In genomic region chr1:202012544-202013478, GRCh38 we compare ENCODE assay signal across 18 cellular contexts. TPM values are rescaled to one million over a fixed set of nuclear protein-coding genes. Genes with fewer than 3 reads are reported as not detected.
DNase-seq lines count a peak whose midpoint lies in the region; ATAC-seq and TF ChIP-seq lines count a peak whose summit lies in the region.
"Had no signal": no experiment of that assay in that cellular context is flagged by ENCODE, and none has a peak within 500 bp of the region (broad histone marks: within the 10 kb centered on the region; RNA-seq: fewer than 3 reads in every experiment).

No MANE protein-coding gene starts in this region.

- H3K36me3 ChIP-seq in hepatocyte (replicated peaks; ENCODE audit: insufficient read depth, low read depth) (no peaks in the 10 kb centered on the region), muscle layer of duodenum (ENCODE audit: control insufficient read depth in 1 of 2, insufficient read depth in 2 of 2, low read length in 2 of 2) (peaks cover 3 to 16% of the 10 kb centered on the region in 2 donors), urinary bladder (ENCODE audit: insufficient read depth) (peaks cover 2% of the 10 kb centered on the region), neural progenitor cell (no peaks in the 10 kb centered on the region)

- H3K4me1 Mint-ChIP-seq in neural progenitor cell = peaks cover 24% of the 10 kb centered on the region

- no peak overlapping the region for H3K9ac ChIP-seq in neural progenitor cell

- peak overlapping the region; percentile 29 for H3K4me3 ChIP-seq in hepatocyte
- H3K4me3 ChIP-seq in muscle layer of duodenum (ENCODE audit: low read depth in 1 of 2, low read length in 2 of 2) = peak overlapping the region in 1 of 2 donors; percentile 72
- peak overlapping the region; percentile 21 for H3K4me3 ChIP-seq in urinary bladder (ENCODE audit: low read depth, low read length)
- H3K4me3 ChIP-seq in neural progenitor cell = no peak overlapping the region

- peaks cover 18% of the 10 kb centered on the region for H3F3A ChIP-seq in neural progenitor cell (ENCODE audit: low read depth)

- no peak for TF ChIP-seq CTCF in hepatocyte (IDR thresholded peaks at IDR 0.05; ENCODE audit: poor library complexity)
- TF ChIP-seq CTCF in neural progenitor cell (IDR thresholded peaks at IDR 0.05) = no peak

- H3K9me2 ChIP-seq in hepatocyte (replicated peaks; ENCODE audit: insufficient read depth) = no peaks in the 10 kb centered on the region

- no peak for ATAC-seq in HG02763 (IDR thresholded peaks at IDR 0.05; ENCODE audit: unreplicated experiment)

- H3K9me3 ChIP-seq in hepatocyte (ENCODE audit: low read depth) (no peaks in the 10 kb centered on the region), muscle layer of duodenum (ENCODE audit: control insufficient read depth in 1 of 2, low read length in 2 of 2) (no peaks in the 10 kb centered on the region), neural progenitor cell (ENCODE audit: low read depth) (no peaks in the 10 kb centered on the region)

- no peaks in the 10 kb centered on the region for H3K27me3 ChIP-seq in hepatocyte
- no peaks in the 10 kb centered on the region for H3K27me3 ChIP-seq in muscle layer of duodenum (ENCODE audit: low read depth, low read length)
- H3K27me3 ChIP-seq in neural progenitor cell = peaks cover 3% of the 10 kb centered on the region

- H3K4me1 ChIP-seq in hepatocyte (ENCODE audit: insufficient read depth) (peaks cover 47% of the 10 kb centered on the region), muscle layer of duodenum (ENCODE audit: control insufficient read depth in 1 of 2, insufficient read depth in 2 of 2, low read length in 2 of 2) (no peaks in the 10 kb centered on the region), urinary bladder (ENCODE audit: insufficient read depth) (no peaks in the 10 kb centered on the region), neural progenitor cell (peaks cover 10% of the 10 kb centered on the region)

- H2AFZ ChIP-seq in hepatocyte (no peak overlapping the region), neural progenitor cell (replicated peaks) (no peak overlapping the region)

- DNase-seq in DMS53 (lab: John Stamatoyannopoulos, UW) (peak; percentile 72), DMS53 treated with DMSO at 0.1 percent for 48 hours (lab: John Stamatoyannopoulos, UW; ENCODE audit: unreplicated experiment) (no peak), hepatocyte (ENCODE audit: low spot score) (no peak), hippocampal formation (lab: John Stamatoyannopoulos, UW) (no peak), neural progenitor cell (ENCODE audit: low spot score) (no peak)
- DNase-seq: activated CD4-positive, alpha-beta T cell treated with anti-CD3 and anti-CD28 coated beads, Interleukin-2, amount 50 U/mL, for 4 hours; DND-41; glutamatergic neuron; immature natural killer cell; Karpas-422; NCI-H1105 treated with DMSO at 0.1 percent for 48 hours; NCI-H2171 treated with DMSO at 0.1 percent for 48 hours; stimulated activated CD4-positive, alpha-beta T cell treated with anti-CD3 and anti-CD28 coated beads, Interleukin-2, amount 100 ng/mL, for 48 hours had no signal

- H3K4me2 ChIP-seq in hepatocyte = peak overlapping the region; percentile 75
- H3K4me2 ChIP-seq in neural progenitor cell = no peak overlapping the region

- WGBS in hepatocyte (ENCODE audit: low lambda C conversion rate, missing lambda C conversion rate) = 78% methylated on average over 35 of the region's 35 CpGs
- 78% methylated on average over 35 of the region's 35 CpGs for WGBS in urinary bladder

- H3K9me3 Mint-ChIP-seq in neural progenitor cell = no peaks in the 10 kb centered on the region
- H3K9me3 Mint-ChIP-seq: dendritic cell treated with granulocyte-macrophage colony-stimulating factor and Interleukin-4, amounts not matched to agents 40 ng/mL and 50 ng/mL, for 4 days; immature natural killer cell had no signal

- H3K79me2 ChIP-seq in hepatocyte (peaks cover 66% of the 10 kb centered on the region), neural progenitor cell (ENCODE audit: low read depth) (no peaks in the 10 kb centered on the region)

- no peak overlapping the region for H3K4me3 Mint-ChIP-seq in neural progenitor cell
- H3K4me3 Mint-ChIP-seq: activated naive CD8-positive, alpha-beta T cell; dendritic cell treated with granulocyte-macrophage colony-stimulating factor and Interleukin-4, amounts not matched to agents 40 ng/mL and 50 ng/mL, for 4 days; immature natural killer cell had no signal

- H3K27me3 Mint-ChIP-seq in neural progenitor cell (ENCODE audit: insufficient read depth, low read depth) = peaks cover 6% of the 10 kb centered on the region
- H3K27me3 Mint-ChIP-seq: activated naive CD8-positive, alpha-beta T cell; dendritic cell treated with granulocyte-macrophage colony-stimulating factor and Interleukin-4, amounts not matched to agents 40 ng/mL and 50 ng/mL, for 4 days had no signal

- H3K27ac ChIP-seq in hepatocyte (peak overlapping the region; percentile 95), muscle layer of duodenum (ENCODE audit: low read length) (peak overlapping the region; percentile 97), urinary bladder (ENCODE audit: low read depth) (peak overlapping the region; percentile 69), neural progenitor cell (no peak overlapping the region)

- no peak overlapping the region for H3K27ac Mint-ChIP-seq in neural progenitor cell
- H3K27ac Mint-ChIP-seq: activated naive CD8-positive, alpha-beta T cell; dendritic cell treated with granulocyte-macrophage colony-stimulating factor and Interleukin-4, amounts not matched to agents 40 ng/mL and 50 ng/mL, for 4 days; immature natural killer cell had no signal

- peaks cover 48% of the 10 kb centered on the region for H4K20me1 ChIP-seq in hepatocyte (ENCODE audit: insufficient read depth, poor library complexity, severe bottlenecking)
- no peaks in the 10 kb centered on the region for H4K20me1 ChIP-seq in neural progenitor cell (ENCODE audit: low read depth)

- H3K36me3 Mint-ChIP-seq in neural progenitor cell = no peaks in the 10 kb centered on the region

RNA-seq across cellular contexts. Expression of gene ELF3, which starts 2.4 kb away (rescaled TPM):
- 336 and 367 TPM in 2 replicates for total RNA-seq in hepatocyte
- polyA plus RNA-seq in hepatocyte = 333 and 361 TPM in 2 replicates
- total RNA-seq in urinary bladder = 123 TPM
- polyA plus RNA-seq in urinary bladder = 120 TPM
- 2.7 and 6.9 TPM in 2 replicates for total RNA-seq in neural progenitor cell (ENCODE audit: low replicate concordance)

RNA-seq across cellular contexts. Expression of gene RNPEP, which starts 30.4 kb away (rescaled TPM):
- total RNA-seq in hepatocyte (57.6 and 57.9 TPM in 2 replicates), urinary bladder (24.0 TPM), neural progenitor cell (ENCODE audit: low replicate concordance) (48.7 and 70.3 TPM in 2 replicates)
- polyA plus RNA-seq in hepatocyte (74.2 and 81.5 TPM in 2 replicates), urinary bladder (31.6 TPM)

RNA-seq across cellular contexts. Expression of gene TIMM17A, which starts 57.5 kb away (rescaled TPM):
- total RNA-seq in hepatocyte = 54.5 and 65.0 TPM in 2 replicates
- 88.3 and 90.1 TPM in 2 replicates for polyA plus RNA-seq in hepatocyte
- total RNA-seq in urinary bladder = 27.2 TPM
- polyA plus RNA-seq in urinary bladder = 42.0 TPM
- total RNA-seq in neural progenitor cell (ENCODE audit: low replicate concordance) = 34.5 and 50.5 TPM in 2 replicates

Comparison
In these comparisons a context has a peak if more than half of its experiments do, and no peak if none do; other contexts are left out.
1. RNA of gene ELF3, which starts 2.4 kb away (total RNA-seq): 336 to 367 TPM in hepatocyte and 123 TPM in urinary bladder (single experiment); 2.7 to 6.9 TPM in neural progenitor cell; every median in the first group is over 10 times any median in the second.